Comparison of ENCODE assay signal across 27 cellular contexts in genomic region chr5:135107101-135107500, GRCh38.
DNase-seq lines count a peak whose midpoint lies in the region; ATAC-seq, FAIRE-seq and TF ChIP-seq lines count a peak whose summit lies in the region.
"Had no signal": no experiment of that assay in that cellular context is flagged by ENCODE, and none has a peak within 500 bp of the region (broad histone marks: within the 10 kb centered on the region; RNA-seq: fewer than 3 reads in every experiment).

No MANE protein-coding gene starts in this region.

- H3K9ac ChIP-seq in keratinocyte (ENCODE audit: control insufficient read depth, extremely low read depth, insufficient read depth, low read length) (no peak overlapping the region), skeletal muscle tissue (ENCODE audit: low read depth in 1 of 3, low read length in 3 of 3) (peak overlapping the region in 2 of 3 donors; percentile 15 to 28)

- peaks cover 26% of the 10 kb centered on the region for H3K27me3 Mint-ChIP-seq in progenitor cell of endocrine pancreas

- H3K4me2 ChIP-seq in keratinocyte (ENCODE audit: control insufficient read depth, extremely low read depth, insufficient read depth, low read depth, low read length) = peak overlapping the region; percentile 18
- H3K4me2 ChIP-seq: A549, hepatocyte had no signal

- ATAC-seq in GM21381 (IDR thresholded peaks at IDR 0.05; ENCODE audit: unreplicated experiment) = no peak
- ATAC-seq: A549, gastroesophageal sphincter, right lobe of liver had no signal

- no peak overlapping the region for H3K4me3 ChIP-seq in keratinocyte (ENCODE audit: control insufficient read depth in 2 of 3, extremely low read depth in 1 of 3, insufficient read depth in 2 of 3, low read depth in 1 of 3, low read length in 3 of 3)
- peak overlapping the region in 1 of 3 donors; percentile 29 for H3K4me3 ChIP-seq in skeletal muscle tissue (ENCODE audit: low read length in 3 of 3)
- H3K4me3 ChIP-seq: A549, gastroesophageal sphincter, hepatocyte, right lobe of liver, SJCRH30, tibial artery had no signal

- no peaks in the 10 kb centered on the region for H3K9me1 ChIP-seq in keratinocyte (ENCODE audit: control insufficient read depth, extremely low read depth, insufficient read depth, low read length)

- TF ChIP-seq CTCF in keratinocyte (optimal IDR thresholded peaks at IDR 0.05 in 1 of 3, IDR thresholded peaks at IDR 0.05 in 1 of 3, conservative IDR thresholded peaks at IDR 0.05 in 1 of 3; ENCODE audit: extremely low read depth in 1 of 3, insufficient read depth in 2 of 3, low read length in 3 of 3) = no peak
- TF ChIP-seq CTCF in progenitor cell of endocrine pancreas (IDR thresholded peaks at IDR 0.05; ENCODE audit: unreplicated experiment) = no peak

- FAIRE-seq in keratinocyte (lab: Jason Lieb, UNC) = no peak
- FAIRE-seq: A549, endothelial cell of umbilical vein had no signal

- DNase-seq in NCI-H82 (lab: John Stamatoyannopoulos, UW) = peak; percentile 38
- DNase-seq in NCI-H82 treated with DMSO at 0.1 percent for 48 hours (lab: John Stamatoyannopoulos, UW; ENCODE audit: unreplicated experiment) = no peak
- DNase-seq in MV-4-11 (lab: John Stamatoyannopoulos, UW) = peak; percentile 49
- DNase-seq in keratinocyte (ENCODE audit: low read depth, low spot score) = no peak
- no peak for DNase-seq in effector CD4-positive, alpha-beta T cell
- DNase-seq in progenitor cell of endocrine pancreas (ENCODE audit: low spot score, unreplicated experiment) = no peak
- DNase-seq: activated CD4-positive, alpha-beta T cell treated with anti-CD3 and anti-CD28 coated beads for 4 hours; CD4-positive, alpha-beta memory T cell; GOT3; NCI-H1417; NCI-H2081 treated with DMSO at 0.1 percent for 48 hours; NCI-H748 treated with DMSO at 0.1 percent for 48 hours; right lobe of liver; SJCRH30; stimulated activated CD4-positive, alpha-beta T cell treated with anti-CD3 and anti-CD28 coated beads, Interleukin-15, amount 100 ng/mL, for 24 hours; stimulated activated CD4-positive, alpha-beta T cell treated with anti-CD3 and anti-CD28 coated beads, Interleukin-4, amount 100 ng/mL, for 4 hours; tibial artery; WERI-Rb-1 had no signal

- no peaks in the 10 kb centered on the region for H3K9me3 Mint-ChIP-seq in progenitor cell of endocrine pancreas (ENCODE audit: low read depth)
- H3K9me3 Mint-ChIP-seq: central memory CD8-positive, alpha-beta T cell; IgD-negative memory B cell had no signal

- H3K4me3 Mint-ChIP-seq in progenitor cell of endocrine pancreas (ENCODE audit: low read depth) = no peak overlapping the region
- H3K4me3 Mint-ChIP-seq: CD4-positive, alpha-beta memory T cell; central memory CD8-positive, alpha-beta T cell had no signal

- peaks cover 8% of the 10 kb centered on the region for H3K4me1 Mint-ChIP-seq in progenitor cell of endocrine pancreas (ENCODE audit: low read depth)
- H3K4me1 Mint-ChIP-seq: CD4-positive, alpha-beta memory T cell; central memory CD8-positive, alpha-beta T cell; IgD-negative memory B cell had no signal

- no peak overlapping the region for H3K27ac Mint-ChIP-seq in progenitor cell of endocrine pancreas
- H3K27ac Mint-ChIP-seq: CD4-positive, alpha-beta memory T cell; IgD-negative memory B cell had no signal

- H3K4me1 ChIP-seq in keratinocyte (ENCODE audit: control insufficient read depth, extremely low read depth, insufficient read depth, low read length) = peaks cover 14% of the 10 kb centered on the region
- peaks cover 17 to 44% (median 35%) of the 10 kb centered on the region in 3 donors for H3K4me1 ChIP-seq in skeletal muscle tissue (ENCODE audit: control insufficient read depth in 3 of 3, insufficient read depth in 3 of 3, low read length in 3 of 3)
- H3K4me1 ChIP-seq: gastroesophageal sphincter, right lobe of liver, SJCRH30, tibial artery had no signal

- H2AFZ ChIP-seq in keratinocyte (ENCODE audit: control insufficient read depth, low read length) = no peak overlapping the region
- H2AFZ ChIP-seq: hepatocyte had no signal

- no peaks in the 10 kb centered on the region for H4K20me1 ChIP-seq in keratinocyte (ENCODE audit: control insufficient read depth, extremely low read depth, insufficient read depth, low read length)

- H3K36me3 ChIP-seq in keratinocyte (ENCODE audit: control insufficient read depth in 2 of 2, extremely low read depth in 1 of 2, insufficient read depth in 2 of 2, low read length in 2 of 2) (no peaks in the 10 kb centered on the region), skeletal muscle tissue (ENCODE audit: control insufficient read depth in 3 of 3, insufficient read depth in 3 of 3, low read length in 3 of 3) (no peaks in the 10 kb centered on the region)
- H3K36me3 ChIP-seq: gastroesophageal sphincter, neutrophil, right lobe of liver, SJCRH30, tibial artery, WERI-Rb-1 had no signal

- H3K27ac ChIP-seq in keratinocyte (ENCODE audit: control insufficient read depth, insufficient read depth, low read length) (no peak overlapping the region), skeletal muscle tissue (ENCODE audit: low read depth, low read length) (no peak overlapping the region)
- H3K27ac ChIP-seq: A549, gastroesophageal sphincter, hepatocyte, neutrophil, right lobe of liver, SJCRH30, tibial artery, WERI-Rb-1 had no signal

- H3K36me3 Mint-ChIP-seq in progenitor cell of endocrine pancreas (ENCODE audit: insufficient read depth) = no peaks in the 10 kb centered on the region
- H3K36me3 Mint-ChIP-seq: CD4-positive, alpha-beta memory T cell; IgD-negative memory B cell had no signal

- H3K27me3 ChIP-seq in keratinocyte (ENCODE audit: control insufficient read depth, extremely low read depth, insufficient read depth, low read length) (peaks cover 11% of the 10 kb centered on the region), skeletal muscle tissue (ENCODE audit: control insufficient read depth in 3 of 3, insufficient read depth in 3 of 3, low read length in 3 of 3) (no peaks in the 10 kb centered on the region)
- H3K27me3 ChIP-seq: gastroesophageal sphincter, hepatocyte, neutrophil, right lobe of liver, SJCRH30, tibial artery had no signal

- no peaks in the 10 kb centered on the region for H3K79me2 ChIP-seq in keratinocyte (ENCODE audit: control insufficient read depth, insufficient read depth, low read length)
- H3K79me2 ChIP-seq: hepatocyte had no signal

- dilution Hi-C loops in keratinocyte (cut with MboI; ENCODE audit: extremely low pct_ligation_motif_present, low sequenced_read_pairs) = no loop called here

- H3K9me3 ChIP-seq in keratinocyte (ENCODE audit: control insufficient read depth, low read depth, low read length) (no peaks in the 10 kb centered on the region), skeletal muscle tissue (ENCODE audit: control insufficient read depth in 3 of 3, low read length in 3 of 3) (no peaks in the 10 kb centered on the region)
- H3K9me3 ChIP-seq: A549, gastroesophageal sphincter, neutrophil, right lobe of liver, SJCRH30, tibial artery had no signal

Comparison
In these comparisons a context has a peak if more than half of its experiments do, and no peak if none do; other contexts are left out.
1. DNase-seq: peak in NCI-H82 (single experiment) and MV-4-11 (single experiment); none in NCI-H82 treated with DMSO at 0.1 percent for 48 hours (single experiment), keratinocyte (single experiment), effector CD4-positive, alpha-beta T cell (single experiment) and progenitor cell of endocrine pancreas (single experiment).